In the genomic region with DNA sequence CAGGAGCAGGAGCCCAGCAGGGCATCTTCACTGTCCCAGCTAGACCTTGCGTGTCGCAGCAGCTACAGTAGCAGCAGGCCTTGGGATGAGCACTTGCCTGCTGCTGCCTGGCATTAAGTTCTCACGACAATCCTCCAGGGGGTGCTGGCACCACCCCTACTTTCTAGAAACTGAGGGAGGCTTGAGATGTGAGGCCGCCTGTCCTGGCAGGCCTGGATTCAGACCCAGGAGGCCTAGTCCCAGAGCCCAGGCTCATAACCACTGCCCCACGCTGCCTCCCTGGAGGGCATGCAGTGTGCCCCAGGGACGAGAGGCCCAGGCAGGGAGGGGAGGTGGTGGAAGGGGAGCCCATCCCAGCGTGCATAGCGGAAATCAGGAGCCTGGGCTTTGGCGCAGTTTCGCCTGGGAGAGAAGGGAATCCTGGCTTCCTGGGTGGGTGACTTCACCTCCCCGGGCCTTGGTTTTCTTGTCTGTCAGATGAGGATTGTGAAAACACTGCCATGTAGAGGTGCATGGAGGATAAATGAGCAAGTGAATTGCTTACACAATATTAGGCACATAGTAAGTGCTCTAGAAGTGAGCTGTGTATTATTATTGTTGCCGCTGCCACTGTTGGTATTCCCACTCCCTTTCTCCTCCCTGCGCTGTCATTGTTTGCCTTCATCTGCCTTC, we compare ENCODE assay signal across 8 cellular contexts. TPM values are rescaled to one million over a fixed set of nuclear protein-coding genes. Genes with fewer than 3 reads are reported as not detected.
A peak's percentile ranks its signal among the peaks of the same experiment; 100 is the strongest.
DNase-seq lines count a peak whose midpoint lies in the region; ATAC-seq and TF ChIP-seq lines count a peak whose summit lies in the region.

No MANE protein-coding gene starts in this region.

- intact Hi-C loops in esophagus squamous epithelium (cut with DNase I), result no loop called here

- no peak for TF ChIP-seq POLR2A in esophagus squamous epithelium (IDR thresholded peaks at IDR 0.05)

- peak overlapping the region in 1 of 4 donors; percentile 37 for H3K4me3 ChIP-seq in esophagus squamous epithelium
- H3K4me3 ChIP-seq in rectal smooth muscle tissue (ENCODE audit: low read length), result no peak overlapping the region

- no peaks in the 10 kb centered on the region for H3K9me3 ChIP-seq in esophagus squamous epithelium

- peak in 4 of 6 experiments; percentile 7 to 64 (median 38) for TF ChIP-seq CTCF in esophagus squamous epithelium (IDR thresholded peaks at IDR 0.05)
- TF ChIP-seq CTCF in GM13976 (IDR thresholded peaks at IDR 0.05; ENCODE audit: borderline replicate concordance, control extremely low read depth, extremely low read depth, insufficient read depth, missing control alignments), result no peak

- DNase-seq in ELF-1 (ENCODE audit: low read depth, low spot score) (peak; percentile 69), NCI-H774 (lab: John Stamatoyannopoulos, UW) (peak; percentile 15), esophagus squamous epithelium (lab: John Stamatoyannopoulos, UW) (no peak), GM13976 (ENCODE audit: low spot score) (no peak), DMS53 (lab: John Stamatoyannopoulos, UW) (no peak)

- ATAC-seq in GM19023 (IDR thresholded peaks at IDR 0.05; ENCODE audit: unreplicated experiment) (no peak), GM21447 (IDR thresholded peaks at IDR 0.05; ENCODE audit: unreplicated experiment) (no peak)

- H3K36me3 ChIP-seq in esophagus squamous epithelium (peaks cover 10 to 40% (median 13%) of the 10 kb centered on the region in 3 donors), rectal smooth muscle tissue (ENCODE audit: control insufficient read depth, insufficient read depth, low read length) (peaks cover 18% of the 10 kb centered on the region)

- 19 to 41% methylated on average over 5 to 9 of the region's 13 CpGs for WGBS in esophagus squamous epithelium, 2 donors

- in situ Hi-C loops in GM13976 (cut with MboI; ENCODE audit: low sequenced_read_pairs, unreplicated experiment), result no loop called here

- no peaks in the 10 kb centered on the region for H3K27me3 ChIP-seq in esophagus squamous epithelium
- no peaks in the 10 kb centered on the region for H3K27me3 ChIP-seq in rectal smooth muscle tissue (ENCODE audit: control insufficient read depth, insufficient read depth, low read length)

- no peak overlapping the region for H3K9ac ChIP-seq in rectal smooth muscle tissue (ENCODE audit: low read length)

- peak overlapping the region; percentile 84 to 93 (median 88) for H3K27ac ChIP-seq in esophagus squamous epithelium
- H3K27ac ChIP-seq in rectal smooth muscle tissue (ENCODE audit: low read depth, low read length), result peak overlapping the region; percentile 48

- H3K4me1 ChIP-seq in esophagus squamous epithelium, result peaks cover 38 to 80% (median 45%) of the 10 kb centered on the region in 3 donors
- peaks cover 12% of the 10 kb centered on the region for H3K4me1 ChIP-seq in rectal smooth muscle tissue (ENCODE audit: control insufficient read depth, insufficient read depth, low read length)

RNA-seq across cellular contexts. Expression of gene PPP5C, which starts 26.1 kb away (rescaled TPM):
- total RNA-seq in esophagus squamous epithelium, result 10 to 100 TPM; 33.8 to 51.3 (median 43.2) TPM

RNA-seq across cellular contexts. Expression of gene CCDC8, which starts 40.3 kb away (rescaled TPM):
- total RNA-seq in esophagus squamous epithelium, result 1 to 10 TPM in 1 of 4 donors, under 1 TPM in 3; 0.53 to 1.7 (median 0.62) TPM

RNA-seq across cellular contexts. Expression of gene PNMA8C, which starts 55.7 kb away (rescaled TPM):
- not detected for total RNA-seq in esophagus squamous epithelium

Comparison
In these comparisons a context has a peak if more than half of its experiments do, and no peak if none do; other contexts are left out.
1. DNase-seq: peak in ELF-1 (single experiment) and NCI-H774 (single experiment); none in esophagus squamous epithelium (single experiment), GM13976 (single experiment) and DMS53 (single experiment).